Comparison of ENCODE assay signal across 1 cellular context in genomic region chr12:120092531-120093335, GRCh38.
TF ChIP-seq lines count a peak whose summit lies in the region.

No MANE protein-coding gene starts in this region.

TF ChIP-seq in IMR-90, 13 proteins besides CTCF, POLR2A, EP300 and RAD21:
- TF ChIP-seq MAFK (IDR thresholded peaks at IDR 0.05; ENCODE audit: low read depth, low read length): no peak
- TF ChIP-seq FOS (IDR thresholded peaks at IDR 0.05; ENCODE audit: low read depth, low read length): no peak
- TF ChIP-seq USF2 (IDR thresholded peaks at IDR 0.05; ENCODE audit: low read depth, low read length): no peak
